Comparison of ENCODE assay signal across 12 cellular contexts in the genomic region with DNA sequence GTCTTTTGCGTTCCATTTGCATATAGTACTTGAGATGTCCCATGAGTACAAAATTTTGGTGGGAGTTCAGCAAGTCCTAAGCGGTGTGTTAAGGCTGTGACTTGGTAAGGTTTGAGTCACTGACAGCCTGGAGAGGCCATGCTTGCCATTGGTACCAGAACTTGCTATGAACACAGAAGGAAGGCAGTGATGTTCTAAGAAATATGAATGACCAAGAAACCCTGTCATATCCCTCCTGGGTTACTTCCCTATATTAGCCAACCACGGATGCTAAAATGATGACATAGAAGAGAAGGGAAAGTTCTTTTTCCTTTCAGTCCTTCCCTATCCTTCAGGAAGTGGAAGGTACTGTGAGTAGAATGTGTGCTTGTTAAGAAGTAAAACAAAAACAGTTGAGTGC.
DNase-seq lines count a peak whose midpoint lies in the region; ATAC-seq and TF ChIP-seq lines count a peak whose summit lies in the region.
"Had no signal": no experiment of that assay in that cellular context is flagged by ENCODE, and none has a peak within 500 bp of the region (broad histone marks: within the 10 kb centered on the region; RNA-seq: fewer than 3 reads in every experiment).

No MANE protein-coding gene starts in this region.

- H4K20me1 ChIP-seq in Loucy (ENCODE audit: insufficient read depth, low read length, poor library complexity, severe bottlenecking), result no peaks in the 10 kb centered on the region

- H3K4me1 ChIP-seq in Loucy (ENCODE audit: insufficient read depth, low read length, poor library complexity, severe bottlenecking) (peaks cover 61% of the 10 kb centered on the region), lung (ENCODE audit: control insufficient read depth in 2 of 2, insufficient read depth in 2 of 2, low read length in 2 of 2) (no peaks in the 10 kb centered on the region)

- POLR2A ChIA-PET in WTC11 (lab: Charles Lee), result interaction anchor here (1.2 kb wide), 1 partner anchor 12 kb away, joined by 3 read pairs; no protein-coding TSS in a partner anchor

- peak overlapping the region; percentile 45 for H3K4me2 ChIP-seq in Loucy (ENCODE audit: low read depth, low read length, poor library complexity, severe bottlenecking)

- peak overlapping the region; percentile 48 for H3K4me3 ChIP-seq in Loucy (ENCODE audit: low read length, poor library complexity, severe bottlenecking)
- H3K4me3 ChIP-seq in lung, result no peak overlapping the region

- H3K9me3 Mint-ChIP-seq in WTC11, result peaks cover 5% of the 10 kb centered on the region
- H3K9me3 Mint-ChIP-seq in T-helper 2 cell treated with Interferon-gamma antibody and Interleukin-4, amounts not matched to agents 5 μg/mL and 100 μg/mL, for 36 hours, result no peaks in the 10 kb centered on the region
- H3K9me3 Mint-ChIP-seq: memory B cell had no signal

- peak overlapping the region; percentile 11; the same call in 1 of the 2 replicates for H2AFZ ChIP-seq in Loucy (ENCODE audit: low read length)

- ATAC-seq in WTC11 (no peak), lung (ENCODE audit: insufficient read depth, low FRiP score) (peak; percentile 76), GM21526 (IDR thresholded peaks at IDR 0.05; ENCODE audit: low FRiP score, unreplicated experiment) (no peak), HG03520 (IDR thresholded peaks at IDR 0.05; ENCODE audit: unreplicated experiment) (no peak), HG03159 (IDR thresholded peaks at IDR 0.05; ENCODE audit: unreplicated experiment) (no peak)
- ATAC-seq: activated CD8-positive, alpha-beta T cell treated with anti-CD3 and anti-CD28 coated beads, Interleukin-2, amount 10 ng/mL, durations not matched to agents 7 days and 5 days had no signal

- peaks cover 53% of the 10 kb centered on the region for H3K4me1 Mint-ChIP-seq in WTC11
- peaks cover 5% of the 10 kb centered on the region for H3K4me1 Mint-ChIP-seq in T-helper 2 cell treated with Interferon-gamma antibody and Interleukin-4, amounts not matched to agents 5 μg/mL and 100 μg/mL, for 36 hours (ENCODE audit: low read depth)
- H3K4me1 Mint-ChIP-seq: memory B cell had no signal

- H3K27ac Mint-ChIP-seq in WTC11, result 0 out of 2 replicates have a peak overlapping the region, but pooled peaks have one; percentile 79
- H3K27ac Mint-ChIP-seq in T-helper 2 cell treated with Interferon-gamma antibody and Interleukin-4, amounts not matched to agents 5 μg/mL and 100 μg/mL, for 36 hours, result no peak overlapping the region
- H3K27ac Mint-ChIP-seq: activated CD8-positive, alpha-beta T cell treated with anti-CD3 and anti-CD28 coated beads, Interleukin-2, amount 10 ng/mL, durations not matched to agents 7 days and 5 days; memory B cell had no signal

- peaks cover 7% of the 10 kb centered on the region; the same call in 1 of the 2 replicates for H3K27me3 Mint-ChIP-seq in WTC11 (ENCODE audit: low read depth)
- H3K27me3 Mint-ChIP-seq in T-helper 2 cell treated with Interferon-gamma antibody and Interleukin-4, amounts not matched to agents 5 μg/mL and 100 μg/mL, for 36 hours (ENCODE audit: low read depth), result peaks cover 13% of the 10 kb centered on the region

- DNase-seq in Caki2 (ENCODE audit: low read depth) (peak; percentile 3), WTC11 (ENCODE audit: low spot score) (no peak), lung (ENCODE audit: low spot score) (no peak)
- no peak for DNase-seq in T-helper 2 cell treated with Interferon-gamma antibody and Interleukin-4, amounts not matched to agents 5 μg/mL and 100 μg/mL, for 36 hours (ENCODE audit: low spot score)
- DNase-seq: activated CD8-positive, alpha-beta T cell treated with anti-CD3 and anti-CD28 coated beads, Interleukin-2, amount 10 ng/mL, durations not matched to agents 7 days and 5 days; dermis blood vessel endothelial cell; NCI-H2107 had no signal

- H3K36me3 ChIP-seq in Loucy (ENCODE audit: insufficient read depth, low read length), result no peaks in the 10 kb centered on the region
- no peaks in the 10 kb centered on the region for H3K36me3 ChIP-seq in lung (ENCODE audit: control insufficient read depth in 2 of 2, insufficient read depth in 2 of 2, low read length in 2 of 2)

- H3K9me2 ChIP-seq in Loucy (replicated peaks; ENCODE audit: low read depth, low read length), result no peaks in the 10 kb centered on the region

- peak overlapping the region; percentile 26 for H3K9ac ChIP-seq in Loucy (ENCODE audit: low read depth, low read length, poor library complexity, severe bottlenecking)

- in situ Hi-C loops in Caki2 (cut with HindIII; ENCODE audit: low pct_unique_long_range_greater_than_20kb, low sequenced_read_pairs), result no loop called here

- H3K27me3 ChIP-seq in Loucy (ENCODE audit: insufficient read depth, low read length, poor library complexity, severe bottlenecking) (no peaks in the 10 kb centered on the region), lung (ENCODE audit: control insufficient read depth, insufficient read depth) (no peaks in the 10 kb centered on the region)

- H3F3A ChIP-seq in Loucy (ENCODE audit: low read depth), result peaks cover 5% of the 10 kb centered on the region; the same call in 1 of the 2 replicates

- no peaks in the 10 kb centered on the region for H3K9me3 ChIP-seq in Loucy (ENCODE audit: insufficient read depth, low read depth, low read length)
- H3K9me3 ChIP-seq in lung (ENCODE audit: control insufficient read depth in 2 of 2, insufficient read depth in 1 of 2, low read length in 1 of 2), result no peaks in the 10 kb centered on the region

- no peaks in the 10 kb centered on the region for H3K36me3 Mint-ChIP-seq in WTC11
- H3K36me3 Mint-ChIP-seq in T-helper 2 cell treated with Interferon-gamma antibody and Interleukin-4, amounts not matched to agents 5 μg/mL and 100 μg/mL, for 36 hours (ENCODE audit: low read depth), result no peaks in the 10 kb centered on the region
- H3K36me3 Mint-ChIP-seq: memory B cell had no signal

- TF ChIP-seq CTCF in Loucy (conservative IDR thresholded peaks at IDR 0.05; ENCODE audit: low read length) (no peak), WTC11 (IDR thresholded peaks at IDR 0.05) (no peak), lung (IDR thresholded peaks at IDR 0.05; ENCODE audit: control extremely low read depth, extremely low read depth) (no peak)

- peak overlapping the region; percentile 55 for H3K4me3 Mint-ChIP-seq in WTC11
- H3K4me3 Mint-ChIP-seq in T-helper 2 cell treated with Interferon-gamma antibody and Interleukin-4, amounts not matched to agents 5 μg/mL and 100 μg/mL, for 36 hours, result no peak overlapping the region
- H3K4me3 Mint-ChIP-seq: activated CD8-positive, alpha-beta T cell treated with anti-CD3 and anti-CD28 coated beads, Interleukin-2, amount 10 ng/mL, durations not matched to agents 7 days and 5 days; memory B cell had no signal

- H3K79me2 ChIP-seq in Loucy (ENCODE audit: insufficient read depth, low read length), result no peaks in the 10 kb centered on the region

- WGBS in lung, 2 donors, result 56% methylated on average over 3 of the region's 3 CpGs

- H3K27ac ChIP-seq in lung (ENCODE audit: low read depth in 1 of 2, low read length in 1 of 2), result no peak overlapping the region

- CTCF ChIA-PET in WTC11 (lab: Charles Lee), result interaction anchor here (1.5 kb wide), 1 partner anchor 108 kb away, joined by 3 read pairs; no protein-coding TSS in a partner anchor

TF ChIP-seq in WTC11, 78 proteins besides CTCF, POLR2A, EP300 and RAD21 (continues in another document):
- TF ChIP-seq ESRRA (CRISPR knock-in tag; IDR thresholded peaks at IDR 0.05; ENCODE audit: borderline replicate concordance) (no peak), ZNF121 (CRISPR knock-in tag; IDR thresholded peaks at IDR 0.05) (no peak), ZNF232 (CRISPR knock-in tag; IDR thresholded peaks at IDR 0.05) (no peak), RELA (CRISPR knock-in tag; IDR thresholded peaks at IDR 0.05; ENCODE audit: borderline replicate concordance) (no peak), NFYB (CRISPR knock-in tag; conservative IDR thresholded peaks at IDR 0.05; ENCODE audit: low read depth) (no peak), MXD4 (CRISPR knock-in tag; IDR thresholded peaks at IDR 0.05; ENCODE audit: borderline replicate concordance) (no peak), NFATC4 (CRISPR knock-in tag; IDR thresholded peaks at IDR 0.05) (no peak), FOXK1 (CRISPR knock-in tag; IDR thresholded peaks at IDR 0.05) (no peak), ZNF219 (CRISPR knock-in tag; IDR thresholded peaks at IDR 0.05; ENCODE audit: borderline replicate concordance) (no peak), JAZF1 (CRISPR knock-in tag; IDR thresholded peaks at IDR 0.05) (no peak)
- TF ChIP-seq, protein P1, sequence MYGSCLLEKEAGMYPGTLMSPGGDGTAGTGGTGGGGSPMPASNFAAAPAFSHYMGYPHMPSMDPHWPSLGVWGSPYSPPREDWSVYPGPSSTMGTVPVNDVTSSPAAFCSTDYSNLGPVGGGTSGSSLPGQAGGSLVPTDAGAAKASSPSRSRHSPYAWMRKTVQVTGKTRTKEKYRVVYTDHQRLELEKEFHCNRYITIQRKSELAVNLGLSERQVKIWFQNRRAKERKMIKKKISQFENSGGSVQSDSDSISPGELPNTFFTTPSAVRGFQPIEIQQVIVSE (CRISPR knock-in tag; IDR thresholded peaks at IDR 0.05; ENCODE audit: borderline replicate concordance), result no peak
- TF ChIP-seq, protein P2, sequence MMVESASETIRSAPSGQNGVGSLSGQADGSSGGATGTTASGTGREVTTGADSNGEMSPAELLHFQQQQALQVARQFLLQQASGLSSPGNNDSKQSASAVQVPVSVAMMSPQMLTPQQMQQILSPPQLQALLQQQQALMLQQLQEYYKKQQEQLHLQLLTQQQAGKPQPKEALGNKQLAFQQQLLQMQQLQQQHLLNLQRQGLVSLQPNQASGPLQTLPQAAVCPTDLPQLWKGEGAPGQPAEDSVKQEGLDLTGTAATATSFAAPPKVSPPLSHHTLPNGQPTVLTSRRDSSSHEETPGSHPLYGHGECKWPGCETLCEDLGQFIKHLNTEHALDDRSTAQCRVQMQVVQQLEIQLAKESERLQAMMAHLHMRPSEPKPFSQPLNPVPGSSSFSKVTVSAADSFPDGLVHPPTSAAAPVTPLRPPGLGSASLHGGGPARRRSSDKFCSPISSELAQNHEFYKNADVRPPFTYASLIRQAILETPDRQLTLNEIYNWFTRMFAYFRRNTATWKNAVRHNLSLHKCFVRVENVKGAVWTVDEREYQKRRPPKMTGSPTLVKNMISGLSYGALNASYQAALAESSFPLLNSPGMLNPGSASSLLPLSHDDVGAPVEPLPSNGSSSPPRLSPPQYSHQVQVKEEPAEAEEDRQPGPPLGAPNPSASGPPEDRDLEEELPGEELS (CRISPR knock-in tag; IDR thresholded peaks at IDR 0.05), result no peak
- TF ChIP-seq, protein P3, sequence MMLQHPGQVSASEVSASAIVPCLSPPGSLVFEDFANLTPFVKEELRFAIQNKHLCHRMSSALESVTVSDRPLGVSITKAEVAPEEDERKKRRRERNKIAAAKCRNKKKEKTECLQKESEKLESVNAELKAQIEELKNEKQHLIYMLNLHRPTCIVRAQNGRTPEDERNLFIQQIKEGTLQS (CRISPR knock-in tag; conservative IDR thresholded peaks at IDR 0.05), result no peak
- TF ChIP-seq, protein P4, sequence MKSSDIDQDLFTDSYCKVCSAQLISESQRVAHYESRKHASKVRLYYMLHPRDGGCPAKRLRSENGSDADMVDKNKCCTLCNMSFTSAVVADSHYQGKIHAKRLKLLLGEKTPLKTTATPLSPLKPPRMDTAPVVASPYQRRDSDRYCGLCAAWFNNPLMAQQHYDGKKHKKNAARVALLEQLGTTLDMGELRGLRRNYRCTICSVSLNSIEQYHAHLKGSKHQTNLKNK (CRISPR knock-in tag; IDR thresholded peaks at IDR 0.05), result no peak
